Comparison of ENCODE assay signal across 8 cellular contexts in the genomic region with DNA sequence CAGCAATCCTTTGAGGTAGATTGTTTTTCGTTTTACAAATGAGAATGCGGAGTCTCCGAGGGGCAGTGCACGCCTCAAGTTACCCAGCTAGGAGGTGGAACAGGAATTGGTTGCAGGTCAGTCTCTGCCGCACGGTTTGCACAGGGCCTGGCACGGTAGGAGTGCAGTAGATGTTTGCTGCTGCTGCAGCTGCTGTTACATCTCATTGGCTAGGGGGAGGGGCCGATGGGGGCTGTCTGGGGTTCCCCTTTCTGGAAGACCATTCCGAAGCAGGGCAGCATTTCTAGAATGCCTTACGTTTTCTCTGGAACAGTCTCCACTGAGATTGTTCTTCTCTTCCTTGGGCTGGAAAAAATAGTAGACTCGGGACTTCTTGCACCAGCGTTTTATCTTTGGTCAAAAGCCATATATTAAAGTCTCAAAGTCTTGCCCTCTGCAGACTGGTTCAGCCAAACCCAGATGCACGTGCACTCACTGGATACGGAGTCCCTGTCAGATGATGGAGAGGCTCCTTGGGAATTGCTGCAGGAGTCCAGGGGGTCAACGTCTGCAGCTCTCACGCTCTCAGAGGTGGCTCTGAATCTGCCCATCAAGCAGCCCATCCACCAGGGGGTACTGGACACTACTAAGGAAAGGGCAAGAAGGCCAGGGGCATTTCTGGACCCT. TPM values are rescaled to one million over a fixed set of nuclear protein-coding genes. Genes with fewer than 3 reads are reported as not detected.
DNase-seq lines count a peak whose midpoint lies in the region; ATAC-seq and TF ChIP-seq lines count a peak whose summit lies in the region.

No MANE protein-coding gene starts in this region.

- H3K4me3 Mint-ChIP-seq in activated CD8-positive, alpha-beta memory T cell treated with anti-CD3 and anti-CD28 coated beads, Interleukin-2, amount 10 ng/mL, durations not matched to agents 7 days and 5 days = peak overlapping the region; percentile 99
- peak overlapping the region; percentile 96 for H3K4me3 Mint-ChIP-seq in glutamatergic neuron (ENCODE audit: unreplicated experiment)

- no peak for TF ChIP-seq CTCF in glutamatergic neuron (IDR thresholded peaks at IDR 0.05; ENCODE audit: partially characterized antibody, unreplicated experiment)

- peaks cover 46% of the 10 kb centered on the region for H3K36me3 Mint-ChIP-seq in activated CD8-positive, alpha-beta memory T cell treated with anti-CD3 and anti-CD28 coated beads, Interleukin-2, amount 10 ng/mL, durations not matched to agents 7 days and 5 days
- no peaks in the 10 kb centered on the region for H3K36me3 Mint-ChIP-seq in glutamatergic neuron (ENCODE audit: unreplicated experiment)

- no peaks in the 10 kb centered on the region for H3K27me3 Mint-ChIP-seq in activated CD8-positive, alpha-beta memory T cell treated with anti-CD3 and anti-CD28 coated beads, Interleukin-2, amount 10 ng/mL, durations not matched to agents 7 days and 5 days
- H3K27me3 Mint-ChIP-seq in glutamatergic neuron (ENCODE audit: unreplicated experiment) = peaks cover 7% of the 10 kb centered on the region

- H3K9me3 Mint-ChIP-seq in activated CD8-positive, alpha-beta memory T cell treated with anti-CD3 and anti-CD28 coated beads, Interleukin-2, amount 10 ng/mL, durations not matched to agents 7 days and 5 days (ENCODE audit: low read depth) = no peaks in the 10 kb centered on the region
- H3K9me3 Mint-ChIP-seq in glutamatergic neuron (ENCODE audit: unreplicated experiment) = peaks cover 2% of the 10 kb centered on the region

- peak; percentile 81 for DNase-seq in activated effector memory CD4-positive, alpha-beta T cell treated with anti-CD3 and anti-CD28 coated beads, Interleukin-2, amount 50 U/mL, for 16 hours
- DNase-seq in activated effector memory CD4-positive, alpha-beta T cell treated with Interleukin-2 at 50 U/mL for 16 hours = no peak
- DNase-seq in activated CD8-positive, alpha-beta memory T cell treated with anti-CD3 and anti-CD28 coated beads, Interleukin-2, amount 10 ng/mL, durations not matched to agents 7 days and 5 days = peak; percentile 77
- DNase-seq in glutamatergic neuron = no peak
- DNase-seq in stimulated activated CD4-positive, alpha-beta T cell treated with anti-CD3 and anti-CD28 coated beads, Interleukin-15, amount 100 ng/mL, for 24 hours = peak; percentile 68
- no peak for DNase-seq in NCI-H69 (lab: John Stamatoyannopoulos, UW)

- H3K27ac Mint-ChIP-seq in activated CD8-positive, alpha-beta memory T cell treated with anti-CD3 and anti-CD28 coated beads, Interleukin-2, amount 10 ng/mL, durations not matched to agents 7 days and 5 days = peak overlapping the region; percentile 93
- H3K27ac Mint-ChIP-seq in glutamatergic neuron (ENCODE audit: unreplicated experiment) = peak overlapping the region; percentile 86

- peaks cover 68% of the 10 kb centered on the region for H3K4me1 Mint-ChIP-seq in activated CD8-positive, alpha-beta memory T cell treated with anti-CD3 and anti-CD28 coated beads, Interleukin-2, amount 10 ng/mL, durations not matched to agents 7 days and 5 days
- peaks cover 30% of the 10 kb centered on the region for H3K4me1 Mint-ChIP-seq in glutamatergic neuron (ENCODE audit: low read depth, unreplicated experiment)

- no peak for ATAC-seq in activated CD8-positive, alpha-beta memory T cell treated with anti-CD3 and anti-CD28 coated beads, Interleukin-2, amount 10 ng/mL, durations not matched to agents 7 days and 5 days
- ATAC-seq in HG02981 (IDR thresholded peaks at IDR 0.05; ENCODE audit: unreplicated experiment) = no peak
- no peak for ATAC-seq in HG03025 (IDR thresholded peaks at IDR 0.05; ENCODE audit: low FRiP score, unreplicated experiment)

- CTCF ChIA-PET in activated CD8-positive, alpha-beta memory T cell treated with anti-CD3 and anti-CD28 coated beads, Interleukin-2, amount 10 ng/mL, durations not matched to agents 7 days and 5 days (lab: Charles Lee) = interaction anchor here (0.6 to 3.4 kb wide), 9 partner anchors 15 to 288 kb away, joined by 3 to 27 read pairs (median 4); no protein-coding TSS in a partner anchor

RNA-seq across cellular contexts. Expression of a gene that starts 1.2 kb away (rescaled TPM):
- 100 to 1,000 TPM; 114 to 155 TPM for total RNA-seq in activated CD8-positive, alpha-beta memory T cell treated with anti-CD3 and anti-CD28 coated beads, Interleukin-2, amount 10 ng/mL, durations not matched to agents 7 days and 5 days
- total RNA-seq in glutamatergic neuron (ENCODE audit: unreplicated experiment) = 93.5 TPM

RNA-seq across cellular contexts. Expression of a gene that starts 1.4 kb away (rescaled TPM):
- total RNA-seq in activated CD8-positive, alpha-beta memory T cell treated with anti-CD3 and anti-CD28 coated beads, Interleukin-2, amount 10 ng/mL, durations not matched to agents 7 days and 5 days = 10 to 100 TPM; 77.7 to 90.2 TPM
- 46.1 TPM for total RNA-seq in glutamatergic neuron (ENCODE audit: unreplicated experiment)

RNA-seq across cellular contexts. Expression of a gene that starts 12.5 kb away (rescaled TPM):
- 10 to 100 TPM; 56.1 to 69.6 TPM for total RNA-seq in activated CD8-positive, alpha-beta memory T cell treated with anti-CD3 and anti-CD28 coated beads, Interleukin-2, amount 10 ng/mL, durations not matched to agents 7 days and 5 days
- total RNA-seq in glutamatergic neuron (ENCODE audit: unreplicated experiment) = 42.3 TPM

RNA-seq across cellular contexts. Expression of a gene that starts 33.5 kb away (rescaled TPM):
- total RNA-seq in activated CD8-positive, alpha-beta memory T cell treated with anti-CD3 and anti-CD28 coated beads, Interleukin-2, amount 10 ng/mL, durations not matched to agents 7 days and 5 days = 10 to 100 TPM; 30.1 to 31.5 TPM
- 33.5 TPM for total RNA-seq in glutamatergic neuron (ENCODE audit: unreplicated experiment)

Comparison
In these comparisons a context has a peak if more than half of its experiments do, and no peak if none do; other contexts are left out.
1. DNase-seq: peak in activated effector memory CD4-positive, alpha-beta T cell treated with anti-CD3 and anti-CD28 coated beads, Interleukin-2, amount 50 U/mL, for 16 hours (single experiment), activated CD8-positive, alpha-beta memory T cell treated with anti-CD3 and anti-CD28 coated beads, Interleukin-2, amount 10 ng/mL, durations not matched to agents 7 days and 5 days (single experiment) and stimulated activated CD4-positive, alpha-beta T cell treated with anti-CD3 and anti-CD28 coated beads, Interleukin-15, amount 100 ng/mL, for 24 hours (single experiment); none in activated effector memory CD4-positive, alpha-beta T cell treated with Interleukin-2 at 50 U/mL for 16 hours (single experiment), glutamatergic neuron (single experiment) and NCI-H69 (single experiment).